Comparison of ENCODE assay signal across 7 cellular contexts in genomic region chr22:28019881-28020861, GRCh38.
DNase-seq lines count a peak whose midpoint lies in the region; ATAC-seq and TF ChIP-seq lines count a peak whose summit lies in the region.

No MANE protein-coding gene starts in this region.

- no peak overlapping the region for H3K27ac ChIP-seq in right cardiac atrium (ENCODE audit: low read length)

- POLR2A ChIA-PET in GM10248 (lab: Yijun Ruan, JAX), result no interaction called here

- H3K4me1 ChIP-seq in right cardiac atrium (ENCODE audit: control insufficient read depth, insufficient read depth, low read length), result peaks cover 13% of the 10 kb centered on the region

- intact Hi-C loops in right cardiac atrium (cut with DNase I), result loop anchor here in 3 of 4 donors (5.0 to 10.0 kb wide), 4 partner anchors 572 to 1265 kb away; no protein-coding TSS in a partner anchor

- no peaks in the 10 kb centered on the region for H3K9me3 ChIP-seq in right cardiac atrium (ENCODE audit: control insufficient read depth, low read length)

- DNase-seq in GM10248 (ENCODE audit: extremely low spot score) (peak; percentile 78), KBM-7 (peak; percentile 76), T-helper 1 cell (peak in 4 of 5 donors; percentile 34 to 53 (median 38)), amniotic stem cell (lab: John Stamatoyannopoulos, UW) (peak; percentile 34), right cardiac atrium (peak; percentile 74 to 90 (median 87)), renal cortical epithelial cell (ENCODE audit: low read depth) (peak; percentile 27)

- peak; percentile 92 for TF ChIP-seq CTCF in GM10248 (IDR thresholded peaks at IDR 0.05; ENCODE audit: control extremely low read depth, extremely low read depth, low read depth, missing control alignments)

- in situ Hi-C loops in KBM-7 (cut with MboI; ENCODE audit: low pct_unique_long_range_greater_than_20kb, low sequenced_read_pairs), result no loop called here

- no peak overlapping the region for H3K4me3 ChIP-seq in right cardiac atrium (ENCODE audit: low read length)

- CTCF ChIA-PET in GM10248 (lab: Yijun Ruan, JAX), result interaction anchor here (0.6 to 4.8 kb wide), 31 partner anchors 9 to 1035 kb away, joined by 3 to 65 read pairs (median 4); no protein-coding TSS in a partner anchor

- no peaks in the 10 kb centered on the region for H3K27me3 ChIP-seq in right cardiac atrium (ENCODE audit: control insufficient read depth, insufficient read depth)

- WGBS in right cardiac atrium, result 49% methylated on average over 20 of the region's 20 CpGs

- ATAC-seq in right cardiac atrium (peak; percentile 65 to 79), GM19328 (IDR thresholded peaks at IDR 0.05; ENCODE audit: unreplicated experiment) (no peak)

Comparison
In these comparisons a context has a peak if more than half of its experiments do, and no peak if none do; other contexts are left out.
1. DNase-seq: peak in every context shown above with its lines; median percentile 87 in right cardiac atrium; 78 in GM10248; 76 in KBM-7; 38 in T-helper 1 cell; 34 in amniotic stem cell; 27 in renal cortical epithelial cell.